Comparison of ENCODE assay signal across 8 cellular contexts in the genomic region with DNA sequence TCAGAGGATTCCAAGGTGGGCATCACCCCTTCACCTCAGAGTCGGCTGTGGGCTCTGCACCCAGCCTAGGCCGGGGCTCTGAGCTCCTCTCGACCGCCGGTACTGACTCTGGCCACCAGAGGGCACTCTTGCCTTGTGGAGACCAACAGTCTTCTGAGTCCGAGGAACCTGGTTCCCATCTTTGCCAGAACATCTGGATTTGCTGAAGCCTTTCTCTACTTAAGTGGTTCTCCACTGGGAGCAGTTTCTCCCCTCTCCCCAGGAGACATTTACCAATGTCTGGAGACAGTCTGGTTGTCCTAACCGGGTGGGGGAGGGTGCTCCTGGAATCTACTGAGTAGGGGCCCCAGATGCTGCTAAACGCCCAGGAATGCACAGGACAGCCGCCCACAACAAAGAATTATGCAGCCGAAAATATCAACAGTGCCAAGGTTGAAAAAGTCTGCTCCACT. TPM values are rescaled to one million over a fixed set of nuclear protein-coding genes. Genes with fewer than 3 reads are reported as not detected.
A peak's percentile ranks its signal among the peaks of the same experiment; 100 is the strongest.
DNase-seq lines count a peak whose midpoint lies in the region; ATAC-seq and TF ChIP-seq lines count a peak whose summit lies in the region.

No MANE protein-coding gene starts in this region.

- in situ Hi-C loops in G401 (cut with HindIII; ENCODE audit: low sequenced_read_pairs) = no loop called here
- in situ Hi-C loops in SK-MEL-5 (cut with HindIII; ENCODE audit: low pct_unique_long_range_greater_than_20kb, low sequenced_read_pairs) = no loop called here

- no peaks in the 10 kb centered on the region for H3K9me2 ChIP-seq in Loucy (replicated peaks; ENCODE audit: low read depth, low read length)

- no peak overlapping the region for H2AFZ ChIP-seq in Loucy (ENCODE audit: low read length)

- H3K36me3 ChIP-seq in Loucy (ENCODE audit: insufficient read depth, low read length) = no peaks in the 10 kb centered on the region

- H4K20me1 ChIP-seq in Loucy (ENCODE audit: insufficient read depth, low read length, poor library complexity, severe bottlenecking) = no peaks in the 10 kb centered on the region

- no peak overlapping the region for H3K4me2 ChIP-seq in Loucy (ENCODE audit: low read depth, low read length, poor library complexity, severe bottlenecking)

- H3K4me3 ChIP-seq in Loucy (ENCODE audit: low read length, poor library complexity, severe bottlenecking) = no peak overlapping the region

- H3K9ac ChIP-seq in Loucy (ENCODE audit: low read depth, low read length, poor library complexity, severe bottlenecking) = no peak overlapping the region

- H3K27ac ChIP-seq in substantia nigra (ENCODE audit: low read depth, low read length, poor library complexity, severe bottlenecking) = no peak overlapping the region

- DNase-seq in G401 (ENCODE audit: low spot score) = peak; percentile 83
- peak; percentile 90 for DNase-seq in SK-MEL-5 (ENCODE audit: low read depth, low spot score)
- DNase-seq in activated effector memory CD4-positive, alpha-beta T cell treated with anti-CD3 and anti-CD28 coated beads, Interleukin-2, amount 50 U/mL, for 16 hours = peak; percentile 94
- peak; percentile 66 for DNase-seq in foreskin melanocyte
- peak; percentile 61 for DNase-seq in occipital lobe (lab: John Stamatoyannopoulos, UW)
- peak in 46 of 49 donors; percentile 7 to 90 (median 63) for DNase-seq in substantia nigra (lab: John Stamatoyannopoulos, UW)

- ATAC-seq in GM21390 (IDR thresholded peaks at IDR 0.05; ENCODE audit: unreplicated experiment) = no peak

- peak; percentile 98 for TF ChIP-seq CTCF in Loucy (conservative IDR thresholded peaks at IDR 0.05; ENCODE audit: low read length)

- H3K27me3 ChIP-seq in Loucy (ENCODE audit: insufficient read depth, low read length, poor library complexity, severe bottlenecking) = no peaks in the 10 kb centered on the region

- no peaks in the 10 kb centered on the region for H3K79me2 ChIP-seq in Loucy (ENCODE audit: insufficient read depth, low read length)

- H3F3A ChIP-seq in Loucy (ENCODE audit: low read depth) = no peaks in the 10 kb centered on the region

- no peaks in the 10 kb centered on the region for H3K4me1 ChIP-seq in Loucy (ENCODE audit: insufficient read depth, low read length, poor library complexity, severe bottlenecking)

- H3K9me3 ChIP-seq in Loucy (ENCODE audit: insufficient read depth, low read depth, low read length) = no peaks in the 10 kb centered on the region

RNA-seq across cellular contexts. Expression of gene ETV3L, which starts 9.4 kb away (rescaled TPM):
- not detected in 2 replicates for total RNA-seq in G401 (2014; rRNA removed; shearing (Covaris generic))
- not detected in 2 replicates for total RNA-seq in SK-MEL-5 (2014; rRNA removed; shearing (Covaris generic))
- polyA plus RNA-seq in SK-MEL-5 (2015; cell fraction: cytosol; rRNA removed) = not detected in 2 replicates
- not detected in 2 replicates for polyA plus RNA-seq in SK-MEL-5 (2015; cell fraction: nucleus; rRNA removed)
- total RNA-seq in occipital lobe = not detected

RNA-seq across cellular contexts. Expression of gene ARHGEF11, which starts 44.7 kb away (rescaled TPM):
- total RNA-seq in G401 (2014; rRNA removed; shearing (Covaris generic)) = 20.3 and 23.1 TPM in 2 replicates
- 37.9 and 40.9 TPM in 2 replicates for total RNA-seq in SK-MEL-5 (2014; rRNA removed; shearing (Covaris generic))
- 54.0 and 83.6 TPM in 2 replicates for polyA plus RNA-seq in SK-MEL-5 (2015; cell fraction: cytosol; rRNA removed)
- 85.3 and 88.7 TPM in 2 replicates for polyA plus RNA-seq in SK-MEL-5 (2015; cell fraction: nucleus; rRNA removed)
- 38.4 TPM for total RNA-seq in occipital lobe

RNA-seq across cellular contexts. Expression of gene ETV3, which starts 48.0 kb away (rescaled TPM):
- total RNA-seq in G401 (2014; rRNA removed; shearing (Covaris generic)) = 6.5 and 9.8 TPM in 2 replicates
- total RNA-seq in SK-MEL-5 (2014; rRNA removed; shearing (Covaris generic)) = 22.6 and 24.0 TPM in 2 replicates
- 15.4 and 20.7 TPM in 2 replicates for polyA plus RNA-seq in SK-MEL-5 (2015; cell fraction: cytosol; rRNA removed)
- 21.9 and 22.0 TPM in 2 replicates for polyA plus RNA-seq in SK-MEL-5 (2015; cell fraction: nucleus; rRNA removed)
- total RNA-seq in occipital lobe = 16.5 TPM
